ENCODE assay signal across 8 cellular contexts in genomic region chr14:41810362-41810761, GRCh38.
"Had no signal": no experiment of that assay in that cellular context is flagged by ENCODE, and none has a peak within 500 bp of the region (broad histone marks: within the 10 kb centered on the region; RNA-seq: fewer than 3 reads in every experiment).

No MANE protein-coding gene starts in this region.

- H3K4me3 ChIP-seq: GM23248, K562 had no signal

- H3K27ac ChIP-seq: GM23248 had no signal

- ATAC-seq: K562 had no signal

- H2AFZ ChIP-seq: GM23248 had no signal

- DNase-seq: GM23248, GOT3, H9, HCEC 1CT, KG1 had no signal

- H3K9ac ChIP-seq: GM23248 had no signal

- FAIRE-seq: H54, HTR-8/SVneo, K562 had no signal
